ENCODE assay signal across 26 cellular contexts in genomic region chr11:29162490-29162889, GRCh38.
"Had no signal": no experiment of that assay in that cellular context is flagged by ENCODE, and none has a peak within 500 bp of the region (broad histone marks: within the 10 kb centered on the region; RNA-seq: fewer than 3 reads in every experiment).

No MANE protein-coding gene starts in this region.

- H3K4me3 ChIP-seq: cardiac muscle cell, coronary artery, dorsolateral prefrontal cortex, gastroesophageal sphincter, hepatocyte, mucosa of descending colon, right atrium auricular region, stomach, suprapubic skin, tibial artery had no signal

- H3K9me3 ChIP-seq: gastroesophageal sphincter, mucosa of descending colon, right atrium auricular region, stomach, suprapubic skin, tibial artery had no signal

- H3K36me3 Mint-ChIP-seq: activated CD4-positive, alpha-beta memory T cell treated with anti-CD3 and anti-CD28 coated beads for 36 hours; activated naive CD4-positive, alpha-beta T cell treated with anti-CD3 and anti-CD28 coated beads, Interleukin-2, amount 10 ng/mL, durations not matched to agents 7 days and 5 days; stimulated activated naive B cell treated with anti-CD40 and anti-IgM and Interleukin-4, amounts not matched to agents 10 μg/mL and 1 μg/mL and 100 μg/mL, for 72 hours had no signal

- H3K27ac ChIP-seq: cardiac muscle cell, coronary artery, dorsolateral prefrontal cortex, gastroesophageal sphincter, hepatocyte, right atrium auricular region, stomach, suprapubic skin, tibial artery, WERI-Rb-1 had no signal

- H3K9me3 Mint-ChIP-seq: activated CD4-positive, alpha-beta T cell treated with anti-CD3 and anti-CD28 coated beads, Interleukin-2, amount 10 ng/mL, durations not matched to agents 24 days and 14 days; activated naive CD4-positive, alpha-beta T cell treated with anti-CD3 and anti-CD28 coated beads, Interleukin-2, amount 10 ng/mL, durations not matched to agents 7 days and 5 days had no signal

- H3K4me1 ChIP-seq: gastroesophageal sphincter, right atrium auricular region, stomach, suprapubic skin, tibial artery had no signal

- H3K27me3 ChIP-seq: cardiac muscle cell, dorsolateral prefrontal cortex, gastroesophageal sphincter, hepatocyte, right atrium auricular region, stomach, suprapubic skin, tibial artery had no signal

- H3K4me2 ChIP-seq: hepatocyte had no signal

- DNase-seq: activated CD4-positive, alpha-beta memory T cell treated with anti-CD3 and anti-CD28 coated beads for 36 hours; activated CD4-positive, alpha-beta T cell treated with anti-CD3 and anti-CD28 coated beads, Interleukin-2, amount 10 ng/mL, durations not matched to agents 24 days and 14 days; activated CD4-positive, CD25-positive, alpha-beta regulatory T cell treated with anti-CD3 and anti-CD28 coated beads, Interleukin-2, amount 50 U/mL, for 72 hours; activated CD8-positive, alpha-beta memory T cell treated with anti-CD3 and anti-CD28 coated beads, Interleukin-2, amount 50 U/mL, for 4 hours; activated gamma-delta T cell; activated naive CD4-positive, alpha-beta T cell treated with anti-CD3 and anti-CD28 coated beads, Interleukin-2, amount 10 ng/mL, durations not matched to agents 7 days and 5 days; activated T-cell treated with anti-CD3 and anti-CD28 coated beads, Interleukin-2, amount 50 U/mL, for 24 hours; cerebellar nuclear complex; dorsolateral prefrontal cortex; effector memory CD8-positive, alpha-beta T cell; left cardiac atrium; left ventricle myocardium superior; mucosa of descending colon; stimulated activated CD4-positive, alpha-beta T cell treated with anti-CD3 and anti-CD28 coated beads, Interleukin-15, amount 100 ng/mL, for 24 hours; stimulated activated CD4-positive, alpha-beta T cell treated with anti-CD3 and anti-CD28 coated beads, Interleukin-2, amount 100 ng/mL, for 24 hours; stimulated activated naive B cell treated with anti-CD40 and anti-IgM and Interleukin-4, amounts not matched to agents 10 μg/mL and 1 μg/mL and 100 μg/mL, for 72 hours; stomach; tibial artery; WERI-Rb-1 had no signal

- H3K4me3 Mint-ChIP-seq: activated CD4-positive, alpha-beta memory T cell treated with anti-CD3 and anti-CD28 coated beads for 36 hours; activated CD4-positive, alpha-beta T cell treated with anti-CD3 and anti-CD28 coated beads, Interleukin-2, amount 10 ng/mL, durations not matched to agents 24 days and 14 days; activated naive CD4-positive, alpha-beta T cell treated with anti-CD3 and anti-CD28 coated beads, Interleukin-2, amount 10 ng/mL, durations not matched to agents 7 days and 5 days; activated T-cell treated with anti-CD3 and anti-CD28 coated beads, Interleukin-2, amount 50 U/mL, for 24 hours; effector memory CD8-positive, alpha-beta T cell; natural killer cell treated with Interleukin-12 subunit alpha and Interleukin-12 subunit beta and Interleukin-15 and Interleukin-18, amount 100 ng/mL, for 72 hours; stimulated activated naive B cell treated with anti-CD40 and anti-IgM and Interleukin-4, amounts not matched to agents 10 μg/mL and 1 μg/mL and 100 μg/mL, for 72 hours had no signal

- H3K79me2 ChIP-seq: hepatocyte had no signal

- H3K4me1 Mint-ChIP-seq: activated CD4-positive, alpha-beta T cell treated with anti-CD3 and anti-CD28 coated beads, Interleukin-2, amount 10 ng/mL, durations not matched to agents 24 days and 14 days; activated naive CD4-positive, alpha-beta T cell treated with anti-CD3 and anti-CD28 coated beads, Interleukin-2, amount 10 ng/mL, durations not matched to agents 7 days and 5 days; stimulated activated naive B cell treated with anti-CD40 and anti-IgM and Interleukin-4, amounts not matched to agents 10 μg/mL and 1 μg/mL and 100 μg/mL, for 72 hours had no signal

- H3K27ac Mint-ChIP-seq: activated CD4-positive, alpha-beta memory T cell treated with anti-CD3 and anti-CD28 coated beads for 36 hours; activated CD4-positive, alpha-beta T cell treated with anti-CD3 and anti-CD28 coated beads, Interleukin-2, amount 10 ng/mL, durations not matched to agents 24 days and 14 days; activated naive CD4-positive, alpha-beta T cell treated with anti-CD3 and anti-CD28 coated beads, Interleukin-2, amount 10 ng/mL, durations not matched to agents 7 days and 5 days; activated T-cell treated with anti-CD3 and anti-CD28 coated beads, Interleukin-2, amount 50 U/mL, for 24 hours; effector memory CD8-positive, alpha-beta T cell; natural killer cell treated with Interleukin-12 subunit alpha and Interleukin-12 subunit beta and Interleukin-15 and Interleukin-18, amount 100 ng/mL, for 72 hours; stimulated activated naive B cell treated with anti-CD40 and anti-IgM and Interleukin-4, amounts not matched to agents 10 μg/mL and 1 μg/mL and 100 μg/mL, for 72 hours had no signal

- ATAC-seq: effector memory CD8-positive, alpha-beta T cell; gastroesophageal sphincter; left cardiac atrium; left ventricle myocardium superior; mucosa of descending colon; natural killer cell treated with Interleukin-12 subunit alpha and Interleukin-12 subunit beta and Interleukin-15 and Interleukin-18, amount 100 ng/mL, for 72 hours; stimulated activated naive B cell treated with anti-CD40 and anti-IgM and Interleukin-4, amounts not matched to agents 10 μg/mL and 1 μg/mL and 100 μg/mL, for 72 hours had no signal

- H3K36me3 ChIP-seq: cardiac muscle cell, gastroesophageal sphincter, right atrium auricular region, stomach, suprapubic skin, tibial artery, WERI-Rb-1 had no signal

- H2AFZ ChIP-seq: hepatocyte had no signal

- H3K27me3 Mint-ChIP-seq: activated CD4-positive, alpha-beta memory T cell treated with anti-CD3 and anti-CD28 coated beads for 36 hours; activated CD4-positive, alpha-beta T cell treated with anti-CD3 and anti-CD28 coated beads, Interleukin-2, amount 10 ng/mL, durations not matched to agents 24 days and 14 days; activated naive CD4-positive, alpha-beta T cell treated with anti-CD3 and anti-CD28 coated beads, Interleukin-2, amount 10 ng/mL, durations not matched to agents 7 days and 5 days; activated T-cell treated with anti-CD3 and anti-CD28 coated beads, Interleukin-2, amount 50 U/mL, for 24 hours; effector memory CD8-positive, alpha-beta T cell; natural killer cell treated with Interleukin-12 subunit alpha and Interleukin-12 subunit beta and Interleukin-15 and Interleukin-18, amount 100 ng/mL, for 72 hours; stimulated activated naive B cell treated with anti-CD40 and anti-IgM and Interleukin-4, amounts not matched to agents 10 μg/mL and 1 μg/mL and 100 μg/mL, for 72 hours had no signal
